In the genomic region with DNA sequence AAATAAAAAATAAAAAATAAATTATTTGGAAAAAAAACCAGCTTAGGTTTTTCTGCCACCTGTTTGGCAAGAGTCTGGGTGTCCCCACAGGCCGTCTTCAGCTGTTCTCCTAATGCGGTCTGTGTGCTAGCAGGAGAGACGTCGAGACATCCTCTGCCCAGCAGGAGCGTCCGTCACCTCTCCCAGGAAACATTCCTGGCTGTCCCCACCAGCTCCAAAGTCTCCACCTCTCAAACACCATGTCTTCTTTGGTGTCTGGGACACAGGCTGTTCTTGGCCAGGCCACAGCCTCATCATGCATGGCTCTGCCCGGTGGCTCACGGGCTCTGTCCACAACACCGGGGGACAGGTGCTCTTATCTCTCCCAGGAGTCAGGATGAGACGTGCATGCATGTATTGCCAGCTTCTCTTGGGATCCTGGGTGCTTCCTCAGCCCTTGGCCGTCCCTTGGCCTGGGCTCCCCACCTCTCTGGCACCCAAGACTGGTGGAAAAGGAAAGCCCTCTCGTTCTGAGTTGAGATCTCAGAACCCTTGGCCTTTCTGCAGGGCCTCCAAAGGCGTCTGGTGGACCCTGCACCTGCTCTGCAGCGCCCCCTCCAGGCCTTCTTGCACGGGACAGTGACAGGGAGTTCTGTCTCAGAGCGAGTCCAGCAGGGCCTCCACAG, we compare ENCODE assay signal across 8 cellular contexts.
A peak's percentile ranks its signal among the peaks of the same experiment; 100 is the strongest.
DNase-seq lines count a peak whose midpoint lies in the region; ATAC-seq and TF ChIP-seq lines count a peak whose summit lies in the region.

No MANE protein-coding gene starts in this region.

- intact Hi-C loops in CD4-positive, alpha-beta T cell (cut with DNase I, micrococcal nuclease): no loop called here
- intact Hi-C loops in vagina (cut with DNase I): loop anchor here (5.0 kb wide), 1 partner anchor 57 kb away; no protein-coding TSS in a partner anchor

- no peak overlapping the region for H3K27ac ChIP-seq in CD4-positive, alpha-beta T cell (ENCODE audit: low read depth, low read length)
- H3K27ac ChIP-seq in VCaP: peak overlapping the region; percentile 65; the same call in 1 of the 2 replicates
- H3K27ac ChIP-seq in fibroblast of lung (ENCODE audit: insufficient read depth, low read length): no peak overlapping the region
- H3K27ac ChIP-seq in vagina: no peak overlapping the region

- H3K4me3 ChIP-seq in fibroblast of lung (replicated peaks in 1 of 4; ENCODE audit: control extremely low read depth in 1 of 4, insufficient read depth in 1 of 4, low read depth in 3 of 4, low read length in 4 of 4): no peak overlapping the region
- H3K4me3 ChIP-seq in vagina: no peak overlapping the region

- H3K27me3 Mint-ChIP-seq in CD4-positive, alpha-beta T cell: peaks cover 32% of the 10 kb centered on the region
- peaks cover 30% of the 10 kb centered on the region for H3K27me3 Mint-ChIP-seq in HFFc6 (ENCODE audit: insufficient read depth)

- CTCF ChIA-PET in CD4-positive, alpha-beta T cell (lab: Charles Lee): interaction anchor here (1.0 kb wide), 1 partner anchor 178 kb away, joined by 3 read pairs; no protein-coding TSS in a partner anchor

- no peaks in the 10 kb centered on the region for H4K20me1 ChIP-seq in fibroblast of lung (ENCODE audit: control insufficient read depth, extremely low read depth, insufficient read depth, low read length)

- H2AFZ ChIP-seq in fibroblast of lung (ENCODE audit: low read length): no peak overlapping the region

- H3K27me3 ChIP-seq in CD4-positive, alpha-beta T cell (ENCODE audit: control insufficient read depth, insufficient read depth, low read length): peaks cover 16% of the 10 kb centered on the region
- peaks cover 9% of the 10 kb centered on the region for H3K27me3 ChIP-seq in fibroblast of lung (ENCODE audit: control insufficient read depth, insufficient read depth, low read length)
- H3K27me3 ChIP-seq in vagina: peaks cover 7% of the 10 kb centered on the region

- no peak for TF ChIP-seq POLR2A in vagina (IDR thresholded peaks at IDR 0.05)

- H3K4me2 ChIP-seq in fibroblast of lung (ENCODE audit: extremely low read depth, insufficient read depth, low read length): no peak overlapping the region

- H3K9me3 Mint-ChIP-seq in CD4-positive, alpha-beta T cell: no peaks in the 10 kb centered on the region
- no peaks in the 10 kb centered on the region for H3K9me3 Mint-ChIP-seq in HFFc6

- no peak for TF ChIP-seq CTCF in CD4-positive, alpha-beta T cell (IDR thresholded peaks at IDR 0.05)
- TF ChIP-seq CTCF in HFFc6 (IDR thresholded peaks at IDR 0.05) (peak; percentile 78), VCaP (conservative IDR thresholded peaks at IDR 0.05) (peak; percentile 33; the same call in 1 of the 2 replicates), fibroblast of lung (conservative IDR thresholded peaks at IDR 0.05 in 1 of 2, IDR thresholded peaks at IDR 0.05 in 1 of 2; ENCODE audit: low read depth in 1 of 2, low read length in 2 of 2) (peak; percentile 20 to 47), vagina (IDR thresholded peaks at IDR 0.05) (no peak)

- no peaks in the 10 kb centered on the region for H3K36me3 ChIP-seq in fibroblast of lung (ENCODE audit: control insufficient read depth, insufficient read depth, low read length)
- no peaks in the 10 kb centered on the region for H3K36me3 ChIP-seq in vagina

- peak in 9 of 10 experiments; percentile 9 to 47 (median 15) for DNase-seq in CD4-positive, alpha-beta T cell
- no peak for DNase-seq in HFFc6
- DNase-seq in fibroblast of lung (ENCODE audit: low read depth in 2 of 2): no peak
- peak; percentile 51 to 64 for DNase-seq in stimulated activated CD4-positive, alpha-beta T cell treated with anti-CD3 and anti-CD28 coated beads, Interleukin-2, amount 100 ng/mL, for 24 hours
- DNase-seq in vagina (ENCODE audit: extremely low spot score in 2 of 2): no peak
- DNase-seq in NCI-H1436 (lab: John Stamatoyannopoulos, UW): no peak

- H3K27ac Mint-ChIP-seq in CD4-positive, alpha-beta T cell: no peak overlapping the region
- no peak overlapping the region for H3K27ac Mint-ChIP-seq in HFFc6

- H3K79me2 ChIP-seq in fibroblast of lung (ENCODE audit: control insufficient read depth, insufficient read depth, low read length): no peaks in the 10 kb centered on the region

- H3K9me3 ChIP-seq in CD4-positive, alpha-beta T cell (ENCODE audit: control insufficient read depth, low read length): no peaks in the 10 kb centered on the region
- H3K9me3 ChIP-seq in fibroblast of lung (ENCODE audit: control insufficient read depth, insufficient read depth, low read depth, low read length): no peaks in the 10 kb centered on the region
- H3K9me3 ChIP-seq in vagina: no peaks in the 10 kb centered on the region

- H3K4me1 ChIP-seq in fibroblast of lung (ENCODE audit: control insufficient read depth, extremely low read depth, insufficient read depth, low read length): no peaks in the 10 kb centered on the region
- peaks cover 32% of the 10 kb centered on the region for H3K4me1 ChIP-seq in vagina

- H3K4me1 Mint-ChIP-seq in CD4-positive, alpha-beta T cell (ENCODE audit: low read depth): no peaks in the 10 kb centered on the region
- no peaks in the 10 kb centered on the region for H3K4me1 Mint-ChIP-seq in HFFc6 (ENCODE audit: low read depth)

- no peak overlapping the region for H3K9ac ChIP-seq in fibroblast of lung (ENCODE audit: insufficient read depth, low read length)

- no peak overlapping the region for H3K4me3 Mint-ChIP-seq in CD4-positive, alpha-beta T cell
- H3K4me3 Mint-ChIP-seq in HFFc6: no peak overlapping the region

- POLR2A ChIA-PET in CD4-positive, alpha-beta T cell (lab: Charles Lee): no interaction called here

- ATAC-seq in CD4-positive, alpha-beta T cell (ENCODE audit: poor library complexity): no peak
- ATAC-seq in HG03045 (IDR thresholded peaks at IDR 0.05; ENCODE audit: unreplicated experiment): no peak

- no peaks in the 10 kb centered on the region for H3K36me3 Mint-ChIP-seq in CD4-positive, alpha-beta T cell (ENCODE audit: low read depth)
- no peaks in the 10 kb centered on the region for H3K36me3 Mint-ChIP-seq in HFFc6 (ENCODE audit: low read depth)

Comparison
In these comparisons a context has a peak if more than half of its experiments do, and no peak if none do; other contexts are left out.
1. DNase-seq: peak in CD4-positive, alpha-beta T cell (9 of 10) and stimulated activated CD4-positive, alpha-beta T cell treated with anti-CD3 and anti-CD28 coated beads, Interleukin-2, amount 100 ng/mL, for 24 hours (2 of 2); none in HFFc6 (single experiment), fibroblast of lung (0 of 2), vagina (0 of 2) and NCI-H1436 (single experiment).
2. CTCF ChIP-seq: peak in HFFc6 (single experiment), VCaP (single experiment) and fibroblast of lung (2 of 2); none in CD4-positive, alpha-beta T cell (single experiment) and vagina (0 of 3).